Comparison of ENCODE assay signal across 14 cellular contexts in genomic region chr2:381919-382833, GRCh38.
"Had no signal": no experiment of that assay in that cellular context is flagged by ENCODE, and none has a peak within 500 bp of the region (broad histone marks: within the 10 kb centered on the region; RNA-seq: fewer than 3 reads in every experiment).

No MANE protein-coding gene starts in this region.

- H3K4me3 ChIP-seq: gastrocnemius medialis, stomach had no signal

- DNase-seq: central memory CD4-positive, alpha-beta T cell; effector CD4-positive, alpha-beta T cell; gastrocnemius medialis; kidney; left cardiac atrium; left ventricle myocardium superior; mammary epithelial cell; naive thymus-derived CD4-positive, alpha-beta T cell; right cardiac atrium; stimulated activated CD4-positive, alpha-beta T cell treated with anti-CD3 and anti-CD28 coated beads, Interleukin-12 subunit alpha, Interleukin-12 subunit beta, amount 100 ng/mL, for 4 hours; stimulated activated naive CD4-positive, alpha-beta T cell; stomach had no signal

- H3K9me3 ChIP-seq: gastrocnemius medialis had no signal

- ATAC-seq: gastrocnemius medialis; left cardiac atrium; left ventricle myocardium superior; naive thymus-derived CD4-positive, alpha-beta T cell; right cardiac atrium had no signal

- H3K4me1 Mint-ChIP-seq: naive thymus-derived CD4-positive, alpha-beta T cell had no signal

- H3K27ac Mint-ChIP-seq: naive thymus-derived CD4-positive, alpha-beta T cell had no signal

- H3K27me3 ChIP-seq: gastrocnemius medialis had no signal

- H3K27ac ChIP-seq: coronary artery, gastrocnemius medialis, stomach, thoracic aorta had no signal

- H3K4me3 Mint-ChIP-seq: naive thymus-derived CD4-positive, alpha-beta T cell had no signal

- H3K36me3 ChIP-seq: gastrocnemius medialis, stomach, thoracic aorta had no signal

- H3K4me1 ChIP-seq: gastrocnemius medialis, stomach had no signal
